Comparison of ENCODE assay signal across 30 cellular contexts in genomic region chr17:39838057-39838456, GRCh38. TPM values are rescaled to one million over a fixed set of nuclear protein-coding genes. Genes with fewer than 3 reads are reported as not detected.
"Had no signal": no experiment of that assay in that cellular context is flagged by ENCODE, and none has a peak within 500 bp of the region (broad histone marks: within the 10 kb centered on the region; RNA-seq: fewer than 3 reads in every experiment).

No MANE protein-coding gene starts in this region.

- ATAC-seq: esophagus mucosa; heart left ventricle; left colon; left ventricle myocardium superior; naive thymus-derived CD4-positive, alpha-beta T cell; stimulated activated naive CD8-positive, alpha-beta T cell treated with anti-CD3 and anti-CD28 coated beads, Interleukin-15, Interleukin-2, amounts not matched to agents 100 U/mL and 50 U/mL, for 24 hours had no signal

- H3K4me1 Mint-ChIP-seq: neural crest cell had no signal

- H3K4me3 ChIP-seq: dorsolateral prefrontal cortex, heart left ventricle, lung, right atrium auricular region, sigmoid colon, skin epidermis, tibial artery, upper lobe of left lung, uterus had no signal

- H3K27ac ChIP-seq: dorsolateral prefrontal cortex, heart left ventricle, right atrium auricular region, sigmoid colon, skin epidermis, tibial artery, upper lobe of left lung, uterus had no signal

- H3K4me1 ChIP-seq: heart left ventricle, right atrium auricular region, sigmoid colon, tibial artery, upper lobe of left lung, uterus had no signal

- H3K36me3 ChIP-seq: heart left ventricle, right atrium auricular region, sigmoid colon, tibial artery, upper lobe of left lung, uterus had no signal

- H3K9me3 ChIP-seq: uterus had no signal

- DNase-seq: cortex of kidney; dorsolateral prefrontal cortex; effector CD8-positive, alpha-beta T cell; heart left ventricle; hippocampal formation; left colon; left ventricle myocardium superior; mesenchymal stem cell; naive thymus-derived CD4-positive, alpha-beta T cell; posterior cingulate gyrus; sigmoid colon; stimulated activated CD4-positive, alpha-beta T cell treated with anti-CD3 and anti-CD28 coated beads, Interleukin-2, amount 100 ng/mL, for 24 hours; stimulated activated CD4-positive, alpha-beta T cell treated with anti-CD3 and anti-CD28 coated beads, Interleukin-4, amount 100 ng/mL, for 4 hours; stimulated activated naive CD8-positive, alpha-beta T cell treated with anti-CD3 and anti-CD28 coated beads, Interleukin-15, Interleukin-2, amounts not matched to agents 100 U/mL and 50 U/mL, for 24 hours; tibial artery; upper lobe of left lung; uterus had no signal

- H3K27me3 ChIP-seq: right atrium auricular region, upper lobe of left lung had no signal

- H3K4me3 Mint-ChIP-seq: neural crest cell had no signal

- H3K27me3 Mint-ChIP-seq: naive thymus-derived CD4-positive, alpha-beta T cell had no signal

RNA-seq across cellular contexts. Expression of gene IKZF3, which starts 26.1 kb away (rescaled TPM):
- total RNA-seq: fibroblast of lung, glomerular endothelial cell, neural crest cell, osteocyte, pulmonary artery endothelial cell had no signal

RNA-seq across cellular contexts. Expression of gene ZPBP2, which starts 29.9 kb away (rescaled TPM):
- total RNA-seq: dorsolateral prefrontal cortex, esophagus mucosa, fibroblast of lung, frontal cortex, glomerular endothelial cell, heart left ventricle, kidney epithelial cell, left colon, left ventricle myocardium superior, lung, mononuclear cell, neural crest cell, osteocyte, pulmonary artery endothelial cell, right atrium auricular region, sigmoid colon, temporal lobe, upper lobe of left lung, uterus had no signal
